In genomic region chr12:77323778-77324415, GRCh38 we compare ENCODE assay signal across 11 cellular contexts.
DNase-seq lines count a peak whose midpoint lies in the region; ATAC-seq, FAIRE-seq and TF ChIP-seq lines count a peak whose summit lies in the region.
"Had no signal": no experiment of that assay in that cellular context is flagged by ENCODE, and none has a peak within 500 bp of the region (broad histone marks: within the 10 kb centered on the region; RNA-seq: fewer than 3 reads in every experiment).

No MANE protein-coding gene starts in this region.

- no peak overlapping the region for H2BK5ac ChIP-seq in neuronal stem cell (ENCODE audit: low read length)

- no peak overlapping the region for H2AK5ac ChIP-seq in neuronal stem cell (ENCODE audit: low read depth, low read length)

- H3K9me3 ChIP-seq in HUES48 (ENCODE audit: control insufficient read depth, insufficient read depth, low read length) (no peaks in the 10 kb centered on the region), neuronal stem cell (replicated peaks in 1 of 2; ENCODE audit: control insufficient read depth in 2 of 2, insufficient read depth in 1 of 2, low read depth in 1 of 2, low read length in 2 of 2) (no peaks in the 10 kb centered on the region)
- H3K9me3 ChIP-seq: heart left ventricle had no signal

- H3K4me3 ChIP-seq in HUES48 (ENCODE audit: low read depth, low read length) (0 out of 2 replicates have a peak overlapping the region, but pooled peaks have one; percentile 76), neuronal stem cell (ENCODE audit: low read length in 2 of 2) (peak overlapping the region in 1 of 2 donors; percentile 56)

- FAIRE-seq in GM12892 (lab: Jason Lieb, UNC), result no peak
- FAIRE-seq: TTC549 had no signal

- H2BK12ac ChIP-seq in neuronal stem cell (ENCODE audit: low read length), result peak overlapping the region; percentile 5

- H3K4ac ChIP-seq in neuronal stem cell (ENCODE audit: low read length), result no peak overlapping the region

- no peak overlapping the region for H4K91ac ChIP-seq in neuronal stem cell (ENCODE audit: low read depth, low read length, poor library complexity)

- H3K18ac ChIP-seq in neuronal stem cell (ENCODE audit: low read length), result no peak overlapping the region

- no peak overlapping the region for H3K4me2 ChIP-seq in neuronal stem cell (ENCODE audit: insufficient read depth, low read length, poor library complexity, severe bottlenecking)

- no peaks in the 10 kb centered on the region for H3K79me1 ChIP-seq in neuronal stem cell (ENCODE audit: low read depth, low read length)

- H2AFZ ChIP-seq in neuronal stem cell (ENCODE audit: low read length), result peak overlapping the region; percentile 100

- H2BK120ac ChIP-seq in neuronal stem cell (ENCODE audit: low read depth, low read length), result no peak overlapping the region

- H3K27ac ChIP-seq in HUES48 (ENCODE audit: low read depth, low read length), result no peak overlapping the region
- no peak overlapping the region for H3K27ac ChIP-seq in neuronal stem cell (replicated peaks; ENCODE audit: low read length)
- H3K27ac ChIP-seq: RWPE1 had no signal

- H3K36me3 Mint-ChIP-seq in chondrocyte (ENCODE audit: low read depth), result peaks cover 2% of the 10 kb centered on the region

- no peak overlapping the region for H3K27ac Mint-ChIP-seq in chondrocyte (ENCODE audit: unreplicated experiment)

- peak; percentile 6 for DNase-seq in GM12892 (ENCODE audit: insufficient read length)
- no peak for DNase-seq in chondrocyte (ENCODE audit: low spot score)
- no peak for DNase-seq in neuronal stem cell (ENCODE audit: low spot score)
- DNase-seq in GM19238 (ENCODE audit: insufficient read length, low spot score), result no peak
- no peak for DNase-seq in NCI-H345 (lab: John Stamatoyannopoulos, UW)
- DNase-seq: NCI-H526 treated with DMSO at 0.1 percent for 48 hours had no signal

- H3K27me3 ChIP-seq in HUES48 (ENCODE audit: control insufficient read depth, insufficient read depth, low read length) (peaks cover 33% of the 10 kb centered on the region), neuronal stem cell (ENCODE audit: control insufficient read depth in 3 of 3, insufficient read depth in 3 of 3, low read depth in 1 of 3, low read length in 3 of 3) (peaks cover 0 to 36% (median 7%) of the 10 kb centered on the region in 3 experiments)

- no peak overlapping the region for H4K8ac ChIP-seq in neuronal stem cell (ENCODE audit: low read depth, low read length)

- no peak for TF ChIP-seq POLR2A in GM12892 (IDR thresholded peaks at IDR 0.05; ENCODE audit: low read depth, low read length)

- peaks cover 18% of the 10 kb centered on the region for H3K4me1 Mint-ChIP-seq in chondrocyte (ENCODE audit: low read depth)

- H3K4me3 Mint-ChIP-seq in chondrocyte (ENCODE audit: unreplicated experiment), result peak overlapping the region; percentile 68

- H3K23ac ChIP-seq in neuronal stem cell (ENCODE audit: low read depth, low read length, poor library complexity), result no peak overlapping the region

- peaks cover 25% of the 10 kb centered on the region for H3K4me1 ChIP-seq in HUES48 (ENCODE audit: control insufficient read depth, insufficient read depth, low read length)
- H3K4me1 ChIP-seq in neuronal stem cell (ENCODE audit: control insufficient read depth in 2 of 2, insufficient read depth in 1 of 2, low read depth in 1 of 2, low read length in 2 of 2), result peaks cover 0 to 7% of the 10 kb centered on the region in 2 donors

- WGBS in neuronal stem cell (ENCODE audit: extremely low coverage in 2 of 2, insufficient read length in 2 of 2, insufficient replicate concordance in 1 of 2), 2 donors, result no CpG with 5 or more reads among the region's 7 CpGs

- no peak for TF ChIP-seq CTCF in chondrocyte (IDR thresholded peaks at IDR 0.05)

- no peaks in the 10 kb centered on the region for H3K9me3 Mint-ChIP-seq in chondrocyte (ENCODE audit: low read depth)

- no peak overlapping the region for H3K14ac ChIP-seq in neuronal stem cell (ENCODE audit: low read length)

- H3K9ac ChIP-seq in HUES48 (ENCODE audit: low read depth, low read length) (no peak overlapping the region), neuronal stem cell (ENCODE audit: low read depth, low read length, poor library complexity) (no peak overlapping the region)

- peaks cover 46% of the 10 kb centered on the region for H3K27me3 Mint-ChIP-seq in chondrocyte (ENCODE audit: low read depth)

- ATAC-seq in HG03196 (IDR thresholded peaks at IDR 0.05; ENCODE audit: unreplicated experiment), result no peak

- peak overlapping the region; percentile 35 for H2BK15ac ChIP-seq in neuronal stem cell (ENCODE audit: low read length)

- H3K36me3 ChIP-seq in HUES48 (ENCODE audit: control insufficient read depth, insufficient read depth, low read length) (no peaks in the 10 kb centered on the region), neuronal stem cell (replicated peaks in 1 of 2; ENCODE audit: control insufficient read depth in 2 of 2, insufficient read depth in 2 of 2, low read length in 2 of 2) (no peaks in the 10 kb centered on the region)
- H3K36me3 ChIP-seq: heart left ventricle had no signal
